ENCODE assay signal across 1 cellular context in the genomic region with DNA sequence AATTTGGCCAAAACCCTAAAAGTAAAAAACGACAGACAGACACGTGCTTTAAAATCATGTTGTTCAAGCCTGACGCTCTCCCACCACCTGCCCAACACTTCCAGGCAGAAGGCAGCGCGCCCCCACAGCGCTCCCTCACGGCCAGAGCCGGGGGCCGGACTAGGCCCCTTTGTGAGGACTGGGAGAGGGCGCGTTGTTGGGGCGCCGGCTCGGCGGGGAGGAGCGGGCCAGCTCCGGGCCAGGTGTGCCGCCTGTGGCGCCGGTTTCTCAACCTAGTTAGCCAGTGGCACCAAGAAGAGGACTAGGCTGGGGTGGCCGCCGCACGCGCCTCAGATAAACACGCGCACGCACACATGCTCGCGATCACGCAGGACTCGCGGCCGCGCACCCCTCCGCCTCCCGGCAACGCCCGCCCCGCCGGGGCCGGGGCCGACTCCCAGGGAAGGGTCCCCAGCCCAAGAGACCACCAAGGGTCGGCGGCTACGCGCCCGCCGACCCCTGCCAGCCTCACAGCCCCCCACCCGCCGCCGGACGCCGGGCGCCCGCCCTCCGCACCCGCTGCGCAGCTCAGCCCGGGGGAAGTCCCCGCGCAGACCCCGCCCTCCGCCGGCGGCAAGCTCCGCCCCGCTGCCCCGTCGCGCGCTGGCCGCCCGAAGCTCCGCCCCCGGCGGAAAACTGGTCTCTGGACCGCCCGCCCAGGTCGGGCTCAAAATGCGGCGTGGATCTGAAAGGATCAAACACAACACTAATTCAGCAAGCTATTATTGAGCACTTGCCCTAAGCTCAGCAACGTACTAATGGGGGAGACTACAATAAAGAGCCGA.
TF ChIP-seq lines count a peak whose summit lies in the region.

A gene (minus strand): TSS at position 584 of the 824 bp plus-strand sequence.

TF ChIP-seq in GM12878, 131 proteins besides CTCF, POLR2A, EP300 and RAD21 (continued from another document and continues in another):
- TF ChIP-seq, protein P1, sequence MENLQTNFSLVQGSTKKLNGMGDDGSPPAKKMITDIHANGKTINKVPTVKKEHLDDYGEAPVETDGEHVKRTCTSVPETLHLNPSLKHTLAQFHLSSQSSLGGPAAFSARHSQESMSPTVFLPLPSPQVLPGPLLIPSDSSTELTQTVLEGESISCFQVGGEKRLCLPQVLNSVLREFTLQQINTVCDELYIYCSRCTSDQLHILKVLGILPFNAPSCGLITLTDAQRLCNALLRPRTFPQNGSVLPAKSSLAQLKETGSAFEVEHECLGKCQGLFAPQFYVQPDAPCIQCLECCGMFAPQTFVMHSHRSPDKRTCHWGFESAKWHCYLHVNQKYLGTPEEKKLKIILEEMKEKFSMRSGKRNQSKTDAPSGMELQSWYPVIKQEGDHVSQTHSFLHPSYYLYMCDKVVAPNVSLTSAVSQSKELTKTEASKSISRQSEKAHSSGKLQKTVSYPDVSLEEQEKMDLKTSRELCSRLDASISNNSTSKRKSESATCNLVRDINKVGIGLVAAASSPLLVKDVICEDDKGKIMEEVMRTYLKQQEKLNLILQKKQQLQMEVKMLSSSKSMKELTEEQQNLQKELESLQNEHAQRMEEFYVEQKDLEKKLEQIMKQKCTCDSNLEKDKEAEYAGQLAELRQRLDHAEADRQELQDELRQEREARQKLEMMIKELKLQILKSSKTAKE (IDR thresholded peaks at IDR 0.05; ENCODE audit: low read depth, poor library complexity, severe bottlenecking): no peak
- TF ChIP-seq ZZZ3 (IDR thresholded peaks at IDR 0.05; ENCODE audit: control insufficient read depth, insufficient read length, low read depth) (no peak), ASH2L (IDR thresholded peaks at IDR 0.05; ENCODE audit: borderline replicate concordance, low read depth) (no peak), PAX8 (IDR thresholded peaks at IDR 0.05) (no peak), MYC (IDR thresholded peaks at IDR 0.05; ENCODE audit: insufficient read depth, insufficient read length, insufficient replicate concordance, low read length, severe bottlenecking) (no peak), SP1 (IDR thresholded peaks at IDR 0.05; ENCODE audit: low read depth, low read length) (peak; percentile 89), MTA3 (IDR thresholded peaks at IDR 0.05; ENCODE audit: borderline replicate concordance, low read length) (no peak), PML (IDR thresholded peaks at IDR 0.05; ENCODE audit: low read length) (no peak), SPI1 (IDR thresholded peaks at IDR 0.05; ENCODE audit: borderline replicate concordance, insufficient read depth, low read depth, low read length) (no peak), ZSCAN29 (IDR thresholded peaks at IDR 0.05) (0 out of 2 replicates have a peak, but pooled peaks have one; percentile 49), GABPA (IDR thresholded peaks at IDR 0.05; ENCODE audit: low read depth) (no peak), YBX1 (IDR thresholded peaks at IDR 0.05) (no peak), SIN3A (IDR thresholded peaks at IDR 0.05; ENCODE audit: low read depth, low read length) (no peak), IKZF2 (IDR thresholded peaks at IDR 0.05) (0 out of 4 replicates have a peak, but pooled peaks of 1 of the 2 experiments have one; percentile 12), NRF1 (conservative IDR thresholded peaks at IDR 0.05; ENCODE audit: low read depth, low read length) (no peak), SMAD1 (IDR thresholded peaks at IDR 0.05; ENCODE audit: low read depth, partially characterized antibody) (no peak), SMARCA5 (IDR thresholded peaks at IDR 0.05) (no peak; the same call in 1 of the 2 replicates), TCF7 (IDR thresholded peaks at IDR 0.05; ENCODE audit: borderline replicate concordance) (peak; percentile 78), KDM1A (IDR thresholded peaks at IDR 0.05; ENCODE audit: borderline replicate concordance) (no peak), HCFC1 (IDR thresholded peaks at IDR 0.05; ENCODE audit: low read length) (no peak; the same call in 1 of the 2 replicates)
- TF ChIP-seq, protein P2, sequence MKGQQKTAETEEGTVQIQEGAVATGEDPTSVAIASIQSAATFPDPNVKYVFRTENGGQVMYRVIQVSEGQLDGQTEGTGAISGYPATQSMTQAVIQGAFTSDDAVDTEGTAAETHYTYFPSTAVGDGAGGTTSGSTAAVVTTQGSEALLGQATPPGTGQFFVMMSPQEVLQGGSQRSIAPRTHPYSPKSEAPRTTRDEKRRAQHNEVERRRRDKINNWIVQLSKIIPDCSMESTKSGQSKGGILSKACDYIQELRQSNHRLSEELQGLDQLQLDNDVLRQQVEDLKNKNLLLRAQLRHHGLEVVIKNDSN (IDR thresholded peaks at IDR 0.05; ENCODE audit: borderline replicate concordance, extremely low read length, insufficient read depth, low read depth, low read length): no peak
- TF ChIP-seq, protein P3, sequence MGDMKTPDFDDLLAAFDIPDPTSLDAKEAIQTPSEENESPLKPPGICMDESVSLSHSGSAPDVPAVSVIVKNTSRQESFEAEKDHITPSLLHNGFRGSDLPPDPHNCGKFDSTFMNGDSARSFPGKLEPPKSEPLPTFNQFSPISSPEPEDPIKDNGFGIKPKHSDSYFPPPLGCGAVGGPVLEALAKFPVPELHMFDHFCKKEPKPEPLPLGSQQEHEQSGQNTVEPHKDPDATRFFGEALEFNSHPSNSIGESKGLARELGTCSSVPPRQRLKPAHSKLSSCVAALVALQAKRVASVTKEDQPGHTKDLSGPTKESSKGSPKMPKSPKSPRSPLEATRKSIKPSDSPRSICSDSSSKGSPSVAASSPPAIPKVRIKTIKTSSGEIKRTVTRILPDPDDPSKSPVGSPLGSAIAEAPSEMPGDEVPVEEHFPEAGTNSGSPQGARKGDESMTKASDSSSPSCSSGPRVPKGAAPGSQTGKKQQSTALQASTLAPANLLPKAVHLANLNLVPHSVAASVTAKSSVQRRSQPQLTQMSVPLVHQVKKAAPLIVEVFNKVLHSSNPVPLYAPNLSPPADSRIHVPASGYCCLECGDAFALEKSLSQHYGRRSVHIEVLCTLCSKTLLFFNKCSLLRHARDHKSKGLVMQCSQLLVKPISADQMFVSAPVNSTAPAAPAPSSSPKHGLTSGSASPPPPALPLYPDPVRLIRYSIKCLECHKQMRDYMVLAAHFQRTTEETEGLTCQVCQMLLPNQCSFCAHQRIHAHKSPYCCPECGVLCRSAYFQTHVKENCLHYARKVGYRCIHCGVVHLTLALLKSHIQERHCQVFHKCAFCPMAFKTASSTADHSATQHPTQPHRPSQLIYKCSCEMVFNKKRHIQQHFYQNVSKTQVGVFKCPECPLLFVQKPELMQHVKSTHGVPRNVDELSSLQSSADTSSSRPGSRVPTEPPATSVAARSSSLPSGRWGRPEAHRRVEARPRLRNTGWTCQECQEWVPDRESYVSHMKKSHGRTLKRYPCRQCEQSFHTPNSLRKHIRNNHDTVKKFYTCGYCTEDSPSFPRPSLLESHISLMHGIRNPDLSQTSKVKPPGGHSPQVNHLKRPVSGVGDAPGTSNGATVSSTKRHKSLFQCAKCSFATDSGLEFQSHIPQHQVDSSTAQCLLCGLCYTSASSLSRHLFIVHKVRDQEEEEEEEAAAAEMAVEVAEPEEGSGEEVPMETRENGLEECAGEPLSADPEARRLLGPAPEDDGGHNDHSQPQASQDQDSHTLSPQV (IDR thresholded peaks at IDR 0.05): no peak
- TF ChIP-seq, protein P4, sequence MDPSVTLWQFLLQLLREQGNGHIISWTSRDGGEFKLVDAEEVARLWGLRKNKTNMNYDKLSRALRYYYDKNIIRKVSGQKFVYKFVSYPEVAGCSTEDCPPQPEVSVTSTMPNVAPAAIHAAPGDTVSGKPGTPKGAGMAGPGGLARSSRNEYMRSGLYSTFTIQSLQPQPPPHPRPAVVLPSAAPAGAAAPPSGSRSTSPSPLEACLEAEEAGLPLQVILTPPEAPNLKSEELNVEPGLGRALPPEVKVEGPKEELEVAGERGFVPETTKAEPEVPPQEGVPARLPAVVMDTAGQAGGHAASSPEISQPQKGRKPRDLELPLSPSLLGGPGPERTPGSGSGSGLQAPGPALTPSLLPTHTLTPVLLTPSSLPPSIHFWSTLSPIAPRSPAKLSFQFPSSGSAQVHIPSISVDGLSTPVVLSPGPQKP (IDR thresholded peaks at IDR 0.05; ENCODE audit: low read depth, low read length): no peak
- TF ChIP-seq, protein P5, sequence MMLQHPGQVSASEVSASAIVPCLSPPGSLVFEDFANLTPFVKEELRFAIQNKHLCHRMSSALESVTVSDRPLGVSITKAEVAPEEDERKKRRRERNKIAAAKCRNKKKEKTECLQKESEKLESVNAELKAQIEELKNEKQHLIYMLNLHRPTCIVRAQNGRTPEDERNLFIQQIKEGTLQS (IDR thresholded peaks at IDR 0.05; ENCODE audit: borderline replicate concordance, extremely low read depth, low read depth, low read length): no peak
- TF ChIP-seq, protein P6, sequence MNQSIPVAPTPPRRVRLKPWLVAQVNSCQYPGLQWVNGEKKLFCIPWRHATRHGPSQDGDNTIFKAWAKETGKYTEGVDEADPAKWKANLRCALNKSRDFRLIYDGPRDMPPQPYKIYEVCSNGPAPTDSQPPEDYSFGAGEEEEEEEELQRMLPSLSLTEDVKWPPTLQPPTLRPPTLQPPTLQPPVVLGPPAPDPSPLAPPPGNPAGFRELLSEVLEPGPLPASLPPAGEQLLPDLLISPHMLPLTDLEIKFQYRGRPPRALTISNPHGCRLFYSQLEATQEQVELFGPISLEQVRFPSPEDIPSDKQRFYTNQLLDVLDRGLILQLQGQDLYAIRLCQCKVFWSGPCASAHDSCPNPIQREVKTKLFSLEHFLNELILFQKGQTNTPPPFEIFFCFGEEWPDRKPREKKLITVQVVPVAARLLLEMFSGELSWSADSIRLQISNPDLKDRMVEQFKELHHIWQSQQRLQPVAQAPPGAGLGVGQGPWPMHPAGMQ (IDR thresholded peaks at IDR 0.05; ENCODE audit: borderline replicate concordance): no peak
- TF ChIP-seq, protein P7, sequence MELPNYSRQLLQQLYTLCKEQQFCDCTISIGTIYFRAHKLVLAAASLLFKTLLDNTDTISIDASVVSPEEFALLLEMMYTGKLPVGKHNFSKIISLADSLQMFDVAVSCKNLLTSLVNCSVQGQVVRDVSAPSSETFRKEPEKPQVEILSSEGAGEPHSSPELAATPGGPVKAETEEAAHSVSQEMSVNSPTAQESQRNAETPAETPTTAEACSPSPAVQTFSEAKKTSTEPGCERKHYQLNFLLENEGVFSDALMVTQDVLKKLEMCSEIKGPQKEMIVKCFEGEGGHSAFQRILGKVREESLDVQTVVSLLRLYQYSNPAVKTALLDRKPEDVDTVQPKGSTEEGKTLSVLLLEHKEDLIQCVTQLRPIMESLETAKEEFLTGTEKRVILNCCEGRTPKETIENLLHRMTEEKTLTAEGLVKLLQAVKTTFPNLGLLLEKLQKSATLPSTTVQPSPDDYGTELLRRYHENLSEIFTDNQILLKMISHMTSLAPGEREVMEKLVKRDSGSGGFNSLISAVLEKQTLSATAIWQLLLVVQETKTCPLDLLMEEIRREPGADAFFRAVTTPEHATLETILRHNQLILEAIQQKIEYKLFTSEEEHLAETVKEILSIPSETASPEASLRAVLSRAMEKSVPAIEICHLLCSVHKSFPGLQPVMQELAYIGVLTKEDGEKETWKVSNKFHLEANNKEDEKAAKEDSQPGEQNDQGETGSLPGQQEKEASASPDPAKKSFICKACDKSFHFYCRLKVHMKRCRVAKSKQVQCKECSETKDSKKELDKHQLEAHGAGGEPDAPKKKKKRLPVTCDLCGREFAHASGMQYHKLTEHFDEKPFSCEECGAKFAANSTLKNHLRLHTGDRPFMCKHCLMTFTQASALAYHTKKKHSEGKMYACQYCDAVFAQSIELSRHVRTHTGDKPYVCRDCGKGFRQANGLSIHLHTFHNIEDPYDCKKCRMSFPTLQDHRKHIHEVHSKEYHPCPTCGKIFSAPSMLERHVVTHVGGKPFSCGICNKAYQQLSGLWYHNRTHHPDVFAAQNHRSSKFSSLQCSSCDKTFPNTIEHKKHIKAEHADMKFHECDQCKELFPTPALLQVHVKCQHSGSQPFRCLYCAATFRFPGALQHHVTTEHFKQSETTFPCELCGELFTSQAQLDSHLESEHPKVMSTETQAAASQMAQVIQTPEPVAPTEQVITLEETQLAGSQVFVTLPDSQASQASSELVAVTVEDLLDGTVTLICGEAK (IDR thresholded peaks at IDR 0.05; ENCODE audit: borderline replicate concordance): peak; percentile 21; the same call in 1 of the 2 replicates
- TF ChIP-seq, protein P8, sequence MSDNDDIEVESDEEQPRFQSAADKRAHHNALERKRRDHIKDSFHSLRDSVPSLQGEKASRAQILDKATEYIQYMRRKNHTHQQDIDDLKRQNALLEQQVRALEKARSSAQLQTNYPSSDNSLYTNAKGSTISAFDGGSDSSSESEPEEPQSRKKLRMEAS (IDR thresholded peaks at IDR 0.05; ENCODE audit: low read depth, low read length): peak; percentile 76; the same call in 1 of the 2 replicates
- TF ChIP-seq, protein P9, sequence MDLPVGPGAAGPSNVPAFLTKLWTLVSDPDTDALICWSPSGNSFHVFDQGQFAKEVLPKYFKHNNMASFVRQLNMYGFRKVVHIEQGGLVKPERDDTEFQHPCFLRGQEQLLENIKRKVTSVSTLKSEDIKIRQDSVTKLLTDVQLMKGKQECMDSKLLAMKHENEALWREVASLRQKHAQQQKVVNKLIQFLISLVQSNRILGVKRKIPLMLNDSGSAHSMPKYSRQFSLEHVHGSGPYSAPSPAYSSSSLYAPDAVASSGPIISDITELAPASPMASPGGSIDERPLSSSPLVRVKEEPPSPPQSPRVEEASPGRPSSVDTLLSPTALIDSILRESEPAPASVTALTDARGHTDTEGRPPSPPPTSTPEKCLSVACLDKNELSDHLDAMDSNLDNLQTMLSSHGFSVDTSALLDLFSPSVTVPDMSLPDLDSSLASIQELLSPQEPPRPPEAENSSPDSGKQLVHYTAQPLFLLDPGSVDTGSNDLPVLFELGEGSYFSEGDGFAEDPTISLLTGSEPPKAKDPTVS (IDR thresholded peaks at IDR 0.05; ENCODE audit: low read depth, low read length): no peak
- TF ChIP-seq, protein P10, sequence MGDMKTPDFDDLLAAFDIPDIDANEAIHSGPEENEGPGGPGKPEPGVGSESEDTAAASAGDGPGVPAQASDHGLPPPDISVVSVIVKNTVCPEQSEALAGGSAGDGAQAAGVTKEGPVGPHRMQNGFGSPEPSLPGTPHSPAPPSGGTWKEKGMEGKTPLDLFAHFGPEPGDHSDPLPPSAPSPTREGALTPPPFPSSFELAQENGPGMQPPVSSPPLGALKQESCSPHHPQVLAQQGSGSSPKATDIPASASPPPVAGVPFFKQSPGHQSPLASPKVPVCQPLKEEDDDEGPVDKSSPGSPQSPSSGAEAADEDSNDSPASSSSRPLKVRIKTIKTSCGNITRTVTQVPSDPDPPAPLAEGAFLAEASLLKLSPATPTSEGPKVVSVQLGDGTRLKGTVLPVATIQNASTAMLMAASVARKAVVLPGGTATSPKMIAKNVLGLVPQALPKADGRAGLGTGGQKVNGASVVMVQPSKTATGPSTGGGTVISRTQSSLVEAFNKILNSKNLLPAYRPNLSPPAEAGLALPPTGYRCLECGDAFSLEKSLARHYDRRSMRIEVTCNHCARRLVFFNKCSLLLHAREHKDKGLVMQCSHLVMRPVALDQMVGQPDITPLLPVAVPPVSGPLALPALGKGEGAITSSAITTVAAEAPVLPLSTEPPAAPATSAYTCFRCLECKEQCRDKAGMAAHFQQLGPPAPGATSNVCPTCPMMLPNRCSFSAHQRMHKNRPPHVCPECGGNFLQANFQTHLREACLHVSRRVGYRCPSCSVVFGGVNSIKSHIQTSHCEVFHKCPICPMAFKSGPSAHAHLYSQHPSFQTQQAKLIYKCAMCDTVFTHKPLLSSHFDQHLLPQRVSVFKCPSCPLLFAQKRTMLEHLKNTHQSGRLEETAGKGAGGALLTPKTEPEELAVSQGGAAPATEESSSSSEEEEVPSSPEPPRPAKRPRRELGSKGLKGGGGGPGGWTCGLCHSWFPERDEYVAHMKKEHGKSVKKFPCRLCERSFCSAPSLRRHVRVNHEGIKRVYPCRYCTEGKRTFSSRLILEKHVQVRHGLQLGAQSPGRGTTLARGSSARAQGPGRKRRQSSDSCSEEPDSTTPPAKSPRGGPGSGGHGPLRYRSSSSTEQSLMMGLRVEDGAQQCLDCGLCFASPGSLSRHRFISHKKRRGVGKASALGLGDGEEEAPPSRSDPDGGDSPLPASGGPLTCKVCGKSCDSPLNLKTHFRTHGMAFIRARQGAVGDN (IDR thresholded peaks at IDR 0.05): peak; percentile 73
